ENCODE assay signal across 1 cellular context in the genomic region with DNA sequence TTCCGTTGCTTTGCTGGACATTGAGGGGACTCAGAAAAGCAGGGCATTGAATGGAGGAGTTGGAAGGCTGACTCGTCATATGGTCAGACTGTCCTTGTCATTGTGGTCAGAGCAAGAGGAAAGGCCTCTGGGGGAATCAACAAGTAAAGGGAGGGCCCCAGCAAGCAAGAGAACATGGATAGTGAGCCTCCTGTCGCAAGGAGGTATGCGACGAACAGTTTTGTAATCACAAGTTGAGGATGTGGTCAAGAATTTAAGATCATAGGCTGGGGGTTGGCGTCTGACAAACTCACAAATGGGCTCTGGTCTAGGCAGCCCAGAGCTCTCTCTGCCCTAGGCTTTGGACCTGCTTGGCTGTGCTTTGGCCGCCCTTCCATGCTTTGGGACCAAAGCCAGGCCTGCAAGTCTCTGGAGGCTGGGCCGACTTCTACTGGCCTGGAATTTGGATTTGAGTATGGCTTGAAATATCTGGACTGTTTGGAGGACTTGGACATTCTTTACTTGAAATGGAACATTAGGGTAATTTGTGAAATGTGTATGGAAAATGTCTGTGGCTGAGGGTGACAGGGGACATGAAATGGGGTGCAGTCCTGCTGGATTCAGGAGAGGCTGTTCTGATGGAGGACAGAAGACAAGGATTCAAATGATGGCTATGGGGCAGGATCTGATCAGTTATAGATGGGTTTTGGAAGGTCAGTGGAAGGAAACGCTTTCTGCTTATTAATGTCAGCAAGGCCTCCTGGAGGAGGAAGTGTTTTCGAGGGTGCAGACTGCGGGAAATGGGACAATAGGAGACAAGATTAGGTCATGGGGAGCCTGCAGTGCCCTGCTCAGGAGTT.
TF ChIP-seq lines count a peak whose summit lies in the region.

No MANE protein-coding gene starts in this region.

TF ChIP-seq in K562, 482 proteins besides CTCF, POLR2A, EP300 and RAD21 (continued from another document and continues in another):
- TF ChIP-seq, protein P1, sequence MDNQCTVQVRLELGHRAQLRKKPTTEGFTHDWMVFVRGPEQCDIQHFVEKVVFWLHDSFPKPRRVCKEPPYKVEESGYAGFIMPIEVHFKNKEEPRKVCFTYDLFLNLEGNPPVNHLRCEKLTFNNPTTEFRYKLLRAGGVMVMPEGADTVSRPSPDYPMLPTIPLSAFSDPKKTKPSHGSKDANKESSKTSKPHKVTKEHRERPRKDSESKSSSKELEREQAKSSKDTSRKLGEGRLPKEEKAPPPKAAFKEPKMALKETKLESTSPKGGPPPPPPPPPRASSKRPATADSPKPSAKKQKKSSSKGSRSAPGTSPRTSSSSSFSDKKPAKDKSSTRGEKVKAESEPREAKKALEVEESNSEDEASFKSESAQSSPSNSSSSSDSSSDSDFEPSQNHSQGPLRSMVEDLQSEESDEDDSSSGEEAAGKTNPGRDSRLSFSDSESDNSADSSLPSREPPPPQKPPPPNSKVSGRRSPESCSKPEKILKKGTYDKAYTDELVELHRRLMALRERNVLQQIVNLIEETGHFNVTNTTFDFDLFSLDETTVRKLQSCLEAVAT (IDR thresholded peaks at IDR 0.05), result peak in 1 of 2 experiments; percentile 80; a peak in 2 of 4 replicates
- TF ChIP-seq SMAD4 (CRISPR knock-in tag; conservative IDR thresholded peaks at IDR 0.05) (peak; percentile 53; the same call in 1 of the 2 replicates), YBX1 (IDR thresholded peaks at IDR 0.05) (no peak), ZBTB17 (CRISPR knock-in tag; IDR thresholded peaks at IDR 0.05) (0 out of 2 replicates have a peak, but pooled peaks have one; percentile 31), CBFB (CRISPR knock-in tag; IDR thresholded peaks at IDR 0.05) (peak; percentile 50; the same call in 1 of the 2 replicates), MYC (IDR thresholded peaks at IDR 0.05; ENCODE audit: low read depth, low read length) (no peak), MYC (CRISPR knock-in tag; IDR thresholded peaks at IDR 0.05; ENCODE audit: borderline replicate concordance, low read depth) (no peak), NBN (IDR thresholded peaks at IDR 0.05; ENCODE audit: low read depth) (0 out of 2 replicates have a peak, but pooled peaks have one; percentile 15), MAFK (IDR thresholded peaks at IDR 0.05; ENCODE audit: low read length) (peak; percentile 51; the same call in 1 of the 2 replicates), FOXK2 (conservative IDR thresholded peaks at IDR 0.05 in 1 of 2, IDR thresholded peaks at IDR 0.05 in 1 of 2; ENCODE audit: low read depth in 2 of 2) (peak in 1 of 2 experiments; percentile 58; a peak in 2 of 4 replicates), MAFG (tag; conservative IDR thresholded peaks at IDR 0.05) (peak; percentile 49), ZNF232 (CRISPR knock-in tag; IDR thresholded peaks at IDR 0.05) (no peak), ZC3H8 (IDR thresholded peaks at IDR 0.05) (no peak), FOXK1 (CRISPR knock-in tag; IDR thresholded peaks at IDR 0.05; ENCODE audit: borderline replicate concordance) (peak; percentile 57; the same call in 1 of the 2 replicates), ERF (CRISPR knock-in tag; IDR thresholded peaks at IDR 0.05) (peak; percentile 17; the same call in 1 of the 2 replicates), L3MBTL2 (IDR thresholded peaks at IDR 0.05) (peak; percentile 10; the same call in 1 of the 2 replicates), RCOR1 (IDR thresholded peaks at IDR 0.05; ENCODE audit: borderline replicate concordance in 1 of 2, low read depth in 2 of 2, low read length in 2 of 2) (peak in 1 of 2 experiments; percentile 50; a peak in 2 of 4 replicates), TEAD4 (IDR thresholded peaks at IDR 0.05; ENCODE audit: low read length) (peak; percentile 29; the same call in 1 of the 2 replicates), TEAD4 (CRISPR knock-in tag; IDR thresholded peaks at IDR 0.05; ENCODE audit: borderline replicate concordance) (no peak), ZFP36 (IDR thresholded peaks at IDR 0.05; ENCODE audit: low read depth, low read length, partially characterized antibody) (peak; percentile 59), HDGF (IDR thresholded peaks at IDR 0.05) (0 out of 2 replicates have a peak, but pooled peaks have one; percentile 13), TBP (optimal IDR thresholded peaks at IDR 0.05; ENCODE audit: low read depth, low read length) (peak; percentile 8), ZNF347 (CRISPR knock-in tag; IDR thresholded peaks at IDR 0.05; ENCODE audit: low read depth) (no peak), YY1 (IDR thresholded peaks at IDR 0.05; ENCODE audit: borderline replicate concordance in 1 of 3, control insufficient read depth in 1 of 3, extremely low read depth in 1 of 3, insufficient read depth in 3 of 3, insufficient read length in 1 of 3, insufficient replicate concordance in 2 of 3, low read depth in 1 of 3, low read length in 2 of 3) (peak in 1 of 3 experiments; percentile 44), MAFF (IDR thresholded peaks at IDR 0.05; ENCODE audit: low read length) (peak; percentile 64), FOSL1 (tag; conservative IDR thresholded peaks at IDR 0.05) (peak; percentile 68), ETV5 (CRISPR knock-in tag; IDR thresholded peaks at IDR 0.05; ENCODE audit: low read depth) (peak; percentile 74; the same call in 1 of the 2 replicates), ARID1B (IDR thresholded peaks at IDR 0.05) (peak; percentile 60), MTA1 (IDR thresholded peaks at IDR 0.05; ENCODE audit: borderline replicate concordance) (peak; percentile 46; the same call in 1 of the 2 replicates), C11orf30 (IDR thresholded peaks at IDR 0.05; ENCODE audit: low read depth) (peak; percentile 72), FOXM1 (IDR thresholded peaks at IDR 0.05; ENCODE audit: low read depth) (no peak), FOXM1 (CRISPR knock-in tag; IDR thresholded peaks at IDR 0.05; ENCODE audit: low read depth) (no peak), MAZ (CRISPR knock-in tag; conservative IDR thresholded peaks at IDR 0.05 in 1 of 2, IDR thresholded peaks at IDR 0.05 in 1 of 2) (peak in 1 of 2 experiments; percentile 52; a peak in 2 of 4 replicates), TAF1 (IDR thresholded peaks at IDR 0.05; ENCODE audit: control insufficient read depth, extremely low read depth, insufficient read depth, low read length, severe bottlenecking) (peak; percentile 34), TAF15 (IDR thresholded peaks at IDR 0.05; ENCODE audit: low read depth, low read length) (no peak), ATF1 (CRISPR knock-in tag; IDR thresholded peaks at IDR 0.05) (no peak), ATF1 (tag; IDR thresholded peaks at IDR 0.05) (peak; percentile 61), CREM (IDR thresholded peaks at IDR 0.05; ENCODE audit: low read depth) (peak; percentile 69), RNF2 (IDR thresholded peaks at IDR 0.05) (peak; percentile 67; the same call in 1 of the 2 replicates)
- TF ChIP-seq, protein P2, sequence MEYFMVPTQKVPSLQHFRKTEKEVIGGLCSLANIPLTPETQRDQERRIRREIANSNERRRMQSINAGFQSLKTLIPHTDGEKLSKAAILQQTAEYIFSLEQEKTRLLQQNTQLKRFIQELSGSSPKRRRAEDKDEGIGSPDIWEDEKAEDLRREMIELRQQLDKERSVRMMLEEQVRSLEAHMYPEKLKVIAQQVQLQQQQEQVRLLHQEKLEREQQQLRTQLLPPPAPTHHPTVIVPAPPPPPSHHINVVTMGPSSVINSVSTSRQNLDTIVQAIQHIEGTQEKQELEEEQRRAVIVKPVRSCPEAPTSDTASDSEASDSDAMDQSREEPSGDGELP (CRISPR knock-in tag; IDR thresholded peaks at IDR 0.05; ENCODE audit: borderline replicate concordance), result peak; percentile 44; the same call in 1 of the 2 replicates
- TF ChIP-seq, protein P3, sequence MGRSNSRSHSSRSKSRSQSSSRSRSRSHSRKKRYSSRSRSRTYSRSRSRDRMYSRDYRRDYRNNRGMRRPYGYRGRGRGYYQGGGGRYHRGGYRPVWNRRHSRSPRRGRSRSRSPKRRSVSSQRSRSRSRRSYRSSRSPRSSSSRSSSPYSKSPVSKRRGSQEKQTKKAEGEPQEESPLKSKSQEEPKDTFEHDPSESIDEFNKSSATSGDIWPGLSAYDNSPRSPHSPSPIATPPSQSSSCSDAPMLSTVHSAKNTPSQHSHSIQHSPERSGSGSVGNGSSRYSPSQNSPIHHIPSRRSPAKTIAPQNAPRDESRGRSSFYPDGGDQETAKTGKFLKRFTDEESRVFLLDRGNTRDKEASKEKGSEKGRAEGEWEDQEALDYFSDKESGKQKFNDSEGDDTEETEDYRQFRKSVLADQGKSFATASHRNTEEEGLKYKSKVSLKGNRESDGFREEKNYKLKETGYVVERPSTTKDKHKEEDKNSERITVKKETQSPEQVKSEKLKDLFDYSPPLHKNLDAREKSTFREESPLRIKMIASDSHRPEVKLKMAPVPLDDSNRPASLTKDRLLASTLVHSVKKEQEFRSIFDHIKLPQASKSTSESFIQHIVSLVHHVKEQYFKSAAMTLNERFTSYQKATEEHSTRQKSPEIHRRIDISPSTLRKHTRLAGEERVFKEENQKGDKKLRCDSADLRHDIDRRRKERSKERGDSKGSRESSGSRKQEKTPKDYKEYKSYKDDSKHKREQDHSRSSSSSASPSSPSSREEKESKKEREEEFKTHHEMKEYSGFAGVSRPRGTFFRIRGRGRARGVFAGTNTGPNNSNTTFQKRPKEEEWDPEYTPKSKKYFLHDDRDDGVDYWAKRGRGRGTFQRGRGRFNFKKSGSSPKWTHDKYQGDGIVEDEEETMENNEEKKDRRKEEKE (IDR thresholded peaks at IDR 0.05; ENCODE audit: borderline replicate concordance in 1 of 2, control insufficient read depth in 1 of 2, low read depth in 2 of 2, low read length in 1 of 2), result 0 out of 4 replicates have a peak, but pooled peaks of 1 of the 2 experiments have one; percentile 35
- TF ChIP-seq, protein P4, sequence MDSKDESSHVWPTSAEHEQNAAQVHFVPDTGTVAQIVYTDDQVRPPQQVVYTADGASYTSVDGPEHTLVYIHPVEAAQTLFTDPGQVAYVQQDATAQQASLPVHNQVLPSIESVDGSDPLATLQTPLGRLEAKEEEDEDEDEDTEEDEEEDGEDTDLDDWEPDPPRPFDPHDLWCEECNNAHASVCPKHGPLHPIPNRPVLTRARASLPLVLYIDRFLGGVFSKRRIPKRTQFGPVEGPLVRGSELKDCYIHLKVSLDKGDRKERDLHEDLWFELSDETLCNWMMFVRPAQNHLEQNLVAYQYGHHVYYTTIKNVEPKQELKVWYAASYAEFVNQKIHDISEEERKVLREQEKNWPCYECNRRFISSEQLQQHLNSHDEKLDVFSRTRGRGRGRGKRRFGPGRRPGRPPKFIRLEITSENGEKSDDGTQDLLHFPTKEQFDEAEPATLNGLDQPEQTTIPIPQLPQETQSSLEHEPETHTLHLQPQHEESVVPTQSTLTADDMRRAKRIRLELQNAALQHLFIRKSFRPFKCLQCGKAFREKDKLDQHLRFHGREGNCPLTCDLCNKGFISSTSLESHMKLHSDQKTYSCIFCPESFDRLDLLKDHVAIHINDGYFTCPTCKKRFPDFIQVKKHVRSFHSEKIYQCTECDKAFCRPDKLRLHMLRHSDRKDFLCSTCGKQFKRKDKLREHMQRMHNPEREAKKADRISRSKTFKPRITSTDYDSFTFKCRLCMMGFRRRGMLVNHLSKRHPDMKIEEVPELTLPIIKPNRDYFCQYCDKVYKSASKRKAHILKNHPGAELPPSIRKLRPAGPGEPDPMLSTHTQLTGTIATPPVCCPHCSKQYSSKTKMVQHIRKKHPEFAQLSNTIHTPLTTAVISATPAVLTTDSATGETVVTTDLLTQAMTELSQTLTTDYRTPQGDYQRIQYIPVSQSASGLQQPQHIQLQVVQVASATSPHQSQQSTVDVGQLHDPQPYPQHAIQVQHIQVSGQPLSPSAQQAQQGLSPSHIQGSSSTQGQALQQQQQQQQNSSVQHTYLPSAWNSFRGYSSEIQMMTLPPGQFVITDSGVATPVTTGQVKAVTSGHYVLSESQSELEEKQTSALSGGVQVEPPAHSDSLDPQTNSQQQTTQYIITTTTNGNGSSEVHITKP (IDR thresholded peaks at IDR 0.05; ENCODE audit: partially characterized antibody), result peak; percentile 32
- TF ChIP-seq, protein P5, sequence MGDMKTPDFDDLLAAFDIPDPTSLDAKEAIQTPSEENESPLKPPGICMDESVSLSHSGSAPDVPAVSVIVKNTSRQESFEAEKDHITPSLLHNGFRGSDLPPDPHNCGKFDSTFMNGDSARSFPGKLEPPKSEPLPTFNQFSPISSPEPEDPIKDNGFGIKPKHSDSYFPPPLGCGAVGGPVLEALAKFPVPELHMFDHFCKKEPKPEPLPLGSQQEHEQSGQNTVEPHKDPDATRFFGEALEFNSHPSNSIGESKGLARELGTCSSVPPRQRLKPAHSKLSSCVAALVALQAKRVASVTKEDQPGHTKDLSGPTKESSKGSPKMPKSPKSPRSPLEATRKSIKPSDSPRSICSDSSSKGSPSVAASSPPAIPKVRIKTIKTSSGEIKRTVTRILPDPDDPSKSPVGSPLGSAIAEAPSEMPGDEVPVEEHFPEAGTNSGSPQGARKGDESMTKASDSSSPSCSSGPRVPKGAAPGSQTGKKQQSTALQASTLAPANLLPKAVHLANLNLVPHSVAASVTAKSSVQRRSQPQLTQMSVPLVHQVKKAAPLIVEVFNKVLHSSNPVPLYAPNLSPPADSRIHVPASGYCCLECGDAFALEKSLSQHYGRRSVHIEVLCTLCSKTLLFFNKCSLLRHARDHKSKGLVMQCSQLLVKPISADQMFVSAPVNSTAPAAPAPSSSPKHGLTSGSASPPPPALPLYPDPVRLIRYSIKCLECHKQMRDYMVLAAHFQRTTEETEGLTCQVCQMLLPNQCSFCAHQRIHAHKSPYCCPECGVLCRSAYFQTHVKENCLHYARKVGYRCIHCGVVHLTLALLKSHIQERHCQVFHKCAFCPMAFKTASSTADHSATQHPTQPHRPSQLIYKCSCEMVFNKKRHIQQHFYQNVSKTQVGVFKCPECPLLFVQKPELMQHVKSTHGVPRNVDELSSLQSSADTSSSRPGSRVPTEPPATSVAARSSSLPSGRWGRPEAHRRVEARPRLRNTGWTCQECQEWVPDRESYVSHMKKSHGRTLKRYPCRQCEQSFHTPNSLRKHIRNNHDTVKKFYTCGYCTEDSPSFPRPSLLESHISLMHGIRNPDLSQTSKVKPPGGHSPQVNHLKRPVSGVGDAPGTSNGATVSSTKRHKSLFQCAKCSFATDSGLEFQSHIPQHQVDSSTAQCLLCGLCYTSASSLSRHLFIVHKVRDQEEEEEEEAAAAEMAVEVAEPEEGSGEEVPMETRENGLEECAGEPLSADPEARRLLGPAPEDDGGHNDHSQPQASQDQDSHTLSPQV (IDR thresholded peaks at IDR 0.05), result 0 out of 2 replicates have a peak, but pooled peaks have one; percentile 47
- TF ChIP-seq, protein P6, sequence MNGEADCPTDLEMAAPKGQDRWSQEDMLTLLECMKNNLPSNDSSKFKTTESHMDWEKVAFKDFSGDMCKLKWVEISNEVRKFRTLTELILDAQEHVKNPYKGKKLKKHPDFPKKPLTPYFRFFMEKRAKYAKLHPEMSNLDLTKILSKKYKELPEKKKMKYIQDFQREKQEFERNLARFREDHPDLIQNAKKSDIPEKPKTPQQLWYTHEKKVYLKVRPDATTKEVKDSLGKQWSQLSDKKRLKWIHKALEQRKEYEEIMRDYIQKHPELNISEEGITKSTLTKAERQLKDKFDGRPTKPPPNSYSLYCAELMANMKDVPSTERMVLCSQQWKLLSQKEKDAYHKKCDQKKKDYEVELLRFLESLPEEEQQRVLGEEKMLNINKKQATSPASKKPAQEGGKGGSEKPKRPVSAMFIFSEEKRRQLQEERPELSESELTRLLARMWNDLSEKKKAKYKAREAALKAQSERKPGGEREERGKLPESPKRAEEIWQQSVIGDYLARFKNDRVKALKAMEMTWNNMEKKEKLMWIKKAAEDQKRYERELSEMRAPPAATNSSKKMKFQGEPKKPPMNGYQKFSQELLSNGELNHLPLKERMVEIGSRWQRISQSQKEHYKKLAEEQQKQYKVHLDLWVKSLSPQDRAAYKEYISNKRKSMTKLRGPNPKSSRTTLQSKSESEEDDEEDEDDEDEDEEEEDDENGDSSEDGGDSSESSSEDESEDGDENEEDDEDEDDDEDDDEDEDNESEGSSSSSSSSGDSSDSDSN (IDR thresholded peaks at IDR 0.05; ENCODE audit: borderline replicate concordance in 1 of 2, low read depth in 2 of 2, low read length in 2 of 2), result no peak
